16 cellular contexts compared by ENCODE assay signal in genomic region chr21:45347712-45348477, GRCh38. TPM values are rescaled to one million over a fixed set of nuclear protein-coding genes. Genes with fewer than 3 reads are reported as not detected.
DNase-seq lines count a peak whose midpoint lies in the region; FAIRE-seq and TF ChIP-seq lines count a peak whose summit lies in the region.
"Had no signal": no experiment of that assay in that cellular context is flagged by ENCODE, and none has a peak within 500 bp of the region (broad histone marks: within the 10 kb centered on the region; RNA-seq: fewer than 3 reads in every experiment).

No MANE protein-coding gene starts in this region.

- H3K4ac ChIP-seq in H1 (replicated peaks; ENCODE audit: insufficient read length, low read depth, low read length): no peak overlapping the region

- peak overlapping the region; percentile 88; the same call in 1 of the 2 replicates for H2BK15ac ChIP-seq in H1 (ENCODE audit: low read length)

- CTCF ChIA-PET in HEK293 (lab: Yijun Ruan, JAX) (interaction anchor here (0.6 to 1.1 kb wide), 2 partner anchors 212 to 902 kb away, joined by 3 read pairs; no protein-coding TSS in a partner anchor), H1 (lab: Charles Lee; ENCODE audit: partially characterized antibody) (interaction anchor here (0.7 to 4.2 kb wide), 15 partner anchors 10 to 131 kb away, joined by 3 to 39 read pairs (median 4); no protein-coding TSS in a partner anchor)

- no peak for TF ChIP-seq POLR2A in H1 (IDR thresholded peaks at IDR 0.05; ENCODE audit: control extremely low read depth in 1 of 2, low read depth in 2 of 2, low read length in 2 of 2)

- H3K27ac ChIP-seq in HEK293 (ENCODE audit: extremely low read depth, low read depth, low read length): no peak overlapping the region
- no peak overlapping the region for H3K27ac ChIP-seq in H1 (ENCODE audit: low read depth, low read length)
- peak overlapping the region; percentile 27 for H3K27ac ChIP-seq in muscle layer of colon (ENCODE audit: low read depth, low read length)
- H3K27ac ChIP-seq in subcutaneous abdominal adipose tissue (ENCODE audit: low read depth, low read length): peak overlapping the region; percentile 23

- H3K27me3 ChIP-seq in H1 (replicated peaks in 1 of 4; ENCODE audit: control insufficient read depth in 3 of 4, extremely low read depth in 1 of 4, insufficient read depth in 3 of 4, low read length in 3 of 4): no peaks in the 10 kb centered on the region; a peak in 1 of 7 replicates
- no peaks in the 10 kb centered on the region for H3K27me3 ChIP-seq in muscle layer of colon (ENCODE audit: control insufficient read depth in 1 of 2, insufficient read depth in 2 of 2, low read length in 2 of 2)
- peaks cover 0 to 6% (median 0%) of the 10 kb centered on the region in 5 donors for H3K27me3 ChIP-seq in subcutaneous abdominal adipose tissue (ENCODE audit: control insufficient read depth in 5 of 5, insufficient read depth in 4 of 5, low read length in 5 of 5)

- no peak overlapping the region for H2BK12ac ChIP-seq in H1 (ENCODE audit: low read depth, low read length)

- peaks cover 0 to 5% of the 10 kb centered on the region in 2 experiments for H4K20me1 ChIP-seq in H1 (replicated peaks in 1 of 2; ENCODE audit: control insufficient read depth in 1 of 2, insufficient read depth in 2 of 2, low read length in 2 of 2)

- FAIRE-seq in H1 (lab: Jason Lieb, UNC): no peak

- H4K5ac ChIP-seq in H1 (ENCODE audit: insufficient read length, low read depth, low read length): no peak overlapping the region

- no peak overlapping the region for H3K4me2 ChIP-seq in H1 (ENCODE audit: insufficient read depth in 1 of 2, low read depth in 2 of 2, low read length in 2 of 2)

- H3K9me3 ChIP-seq in HEK293 (ENCODE audit: control insufficient read depth, insufficient read depth, low read depth, low read length) (no peaks in the 10 kb centered on the region), H1 (ENCODE audit: insufficient read depth in 2 of 2, low read depth in 1 of 2, low read length in 1 of 2) (no peaks in the 10 kb centered on the region), muscle layer of colon (ENCODE audit: low read length) (no peaks in the 10 kb centered on the region), subcutaneous abdominal adipose tissue (ENCODE audit: control insufficient read depth in 5 of 5, low read length in 5 of 5) (no peaks in the 10 kb centered on the region)
- H3K9me3 ChIP-seq: breast epithelium had no signal

- H3K79me1 ChIP-seq in H1 (ENCODE audit: low read depth, low read length): no peaks in the 10 kb centered on the region

- 81% methylated on average over 24 of the region's 25 CpGs; no CpG with 5 or more reads in 1 of the 2 experiments for WGBS in H1 (ENCODE audit: extremely low coverage in 1 of 2, insufficient coverage in 1 of 2, insufficient read length in 1 of 2, insufficient replicate concordance in 2 of 2, low coverage in 1 of 2, low lambda C conversion rate in 2 of 2, missing lambda C conversion rate in 1 of 2), 2 experiments

- H2BK5ac ChIP-seq in H1 (ENCODE audit: low read depth, low read length): no peak overlapping the region

- no peak overlapping the region for H3K14ac ChIP-seq in H1 (ENCODE audit: insufficient read length)

- no peak for TF ChIP-seq EP300 in H1 (IDR thresholded peaks at IDR 0.05; ENCODE audit: borderline replicate concordance in 1 of 2, low read depth in 2 of 2, low read length in 2 of 2)

- H4K8ac ChIP-seq in H1 (ENCODE audit: extremely low read depth, insufficient read depth, low read length): no peak overlapping the region

- no peak overlapping the region for H3K56ac ChIP-seq in H1 (replicated peaks; ENCODE audit: insufficient read length, low read depth, low read length)

- H3K9ac ChIP-seq in H1 (replicated peaks in 1 of 4; ENCODE audit: extremely low read depth in 1 of 4, low read depth in 3 of 4, low read length in 3 of 4) (no peak overlapping the region), muscle layer of colon (ENCODE audit: low read length) (no peak overlapping the region), subcutaneous abdominal adipose tissue (ENCODE audit: low read length in 5 of 5) (no peak overlapping the region)

- H3K36me3 ChIP-seq in HEK293 (ENCODE audit: control insufficient read depth in 2 of 2, insufficient read depth in 1 of 2, low read length in 2 of 2): no peaks in the 10 kb centered on the region
- no peaks in the 10 kb centered on the region for H3K36me3 ChIP-seq in H1 (ENCODE audit: control insufficient read depth in 2 of 4, insufficient read depth in 4 of 4, low read length in 3 of 4)
- H3K36me3 ChIP-seq in muscle layer of colon (ENCODE audit: insufficient read depth, low read length): no peaks in the 10 kb centered on the region
- H3K36me3 ChIP-seq in subcutaneous abdominal adipose tissue (ENCODE audit: control insufficient read depth in 5 of 5, insufficient read depth in 5 of 5, low read length in 5 of 5): no peaks in the 10 kb centered on the region
- H3K36me3 ChIP-seq: breast epithelium had no signal

- H2AFZ ChIP-seq in H1 (ENCODE audit: low read length): no peak overlapping the region

- TF ChIP-seq CTCF in HEK293 (tag by site-specific recombination; IDR thresholded peaks at IDR 0.05) (no peak), H1 (IDR thresholded peaks at IDR 0.05; ENCODE audit: control extremely low read depth in 1 of 3, insufficient read depth in 1 of 3, low read depth in 1 of 3, low read length in 3 of 3) (no peak)

- POLR2A ChIA-PET in HEK293 (lab: Yijun Ruan, JAX) (interaction anchor here (0.9 kb wide), 1 partner anchor 11 kb away, joined by 3 read pairs; no protein-coding TSS in a partner anchor), H1 (lab: Charles Lee; ENCODE audit: partially characterized antibody) (interaction anchor here (1.0 to 1.3 kb wide), 2 partner anchors 17 to 62 kb away, joined by 3 read pairs; no protein-coding TSS in a partner anchor)

- H3K4me3 ChIP-seq in HEK293 (ENCODE audit: low read depth, low read length): no peak overlapping the region
- no peak overlapping the region for H3K4me3 ChIP-seq in H1 (ENCODE audit: extremely low read depth in 1 of 4, insufficient read depth in 2 of 4, low read depth in 3 of 4, low read length in 4 of 4)
- H3K4me3 ChIP-seq in muscle layer of colon (ENCODE audit: low read depth in 1 of 2, low read length in 2 of 2): no peak overlapping the region
- no peak overlapping the region for H3K4me3 ChIP-seq in subcutaneous abdominal adipose tissue (ENCODE audit: low read depth in 1 of 5, low read length in 5 of 5)
- H3K4me3 ChIP-seq: breast epithelium had no signal

- H3K18ac ChIP-seq in H1 (ENCODE audit: extremely low read depth, low read length): peak overlapping the region; percentile 32; the same call in 1 of the 2 replicates

- H3K79me2 ChIP-seq in H1 (ENCODE audit: control insufficient read depth in 1 of 2, insufficient read depth in 2 of 2, low read length in 2 of 2): no peaks in the 10 kb centered on the region

- no peak for TF ChIP-seq RAD21 in H1 (IDR thresholded peaks at IDR 0.05 in 1 of 2, conservative IDR thresholded peaks at IDR 0.05 in 1 of 2; ENCODE audit: low read depth in 2 of 2, low read length in 2 of 2)

- H4K91ac ChIP-seq in H1 (replicated peaks; ENCODE audit: insufficient read length, low read length): no peak overlapping the region

- H3K4me1 ChIP-seq in HEK293 (ENCODE audit: control insufficient read depth, insufficient read depth, low read length) (no peaks in the 10 kb centered on the region; the same call in 1 of the 2 replicates), H1 (replicated peaks in 1 of 4; ENCODE audit: control insufficient read depth in 3 of 4, insufficient read depth in 4 of 4, low read length in 3 of 4) (peaks cover 0 to 3% (median 0%) of the 10 kb centered on the region in 4 experiments; a peak in 1 of 7 replicates), muscle layer of colon (ENCODE audit: insufficient read depth, low read length) (peaks cover 21% of the 10 kb centered on the region), subcutaneous abdominal adipose tissue (ENCODE audit: control insufficient read depth in 5 of 5, insufficient read depth in 5 of 5, low read length in 5 of 5) (peaks cover 16 to 53% (median 50%) of the 10 kb centered on the region in 5 donors)
- H3K4me1 ChIP-seq: breast epithelium had no signal

- H2BK20ac ChIP-seq in H1 (ENCODE audit: low read length): no peak overlapping the region

- 0 out of 2 replicates have a peak overlapping the region, but pooled peaks have one; percentile 75 for H2AK5ac ChIP-seq in H1 (ENCODE audit: low read depth, low read length)

- H3K23me2 ChIP-seq in H1 (ENCODE audit: low read depth, low read length): no peaks in the 10 kb centered on the region

- DNase-seq in H1 (ENCODE audit: low read depth in 1 of 2, low spot score in 2 of 2) (no peak), dedifferentiated amniotic fluid mesenchymal stem cell (ENCODE audit: extremely low spot score) (no peak), NCI-H146 treated with DMSO at 0.1 percent for 48 hours (lab: John Stamatoyannopoulos, UW; ENCODE audit: unreplicated experiment) (no peak), NCI-H128 (lab: John Stamatoyannopoulos, UW; ENCODE audit: unreplicated experiment) (no peak), SKM-1 (lab: John Stamatoyannopoulos, UW; ENCODE audit: unreplicated experiment) (no peak)
- DNase-seq: activated CD4-positive, alpha-beta T cell treated with anti-CD3 and anti-CD28 coated beads, Interleukin-2, amount 10 ng/mL, durations not matched to agents 24 days and 14 days; activated naive CD4-positive, alpha-beta T cell treated with anti-CD3 and anti-CD28 coated beads, Interleukin-2, amount 10 ng/mL, durations not matched to agents 7 days and 5 days; foreskin melanocyte; GF-D8; NCI-H1436 treated with DMSO at 0.1 percent for 48 hours; NCI-H446; stimulated activated naive CD4-positive, alpha-beta T cell treated with Interleukin-2 at 50 U/mL for 16 hours had no signal

- no peak overlapping the region for H2BK120ac ChIP-seq in H1 (replicated peaks; ENCODE audit: low read depth, low read length)

- no peak overlapping the region for H3K23ac ChIP-seq in H1 (ENCODE audit: insufficient read length)

TF ChIP-seq in HEK293, 187 proteins besides CTCF, POLR2A, EP300 and RAD21 (continues in another document):
- TF ChIP-seq ZNF433 (tag by site-specific recombination; IDR thresholded peaks at IDR 0.05; ENCODE audit: low read depth) (no peak), ZSCAN30 (tag by site-specific recombination; IDR thresholded peaks at IDR 0.05) (no peak)

TF ChIP-seq in H1, 55 proteins besides CTCF, POLR2A, EP300 and RAD21 (continues in another document):
- TF ChIP-seq KDM5A (IDR thresholded peaks at IDR 0.05; ENCODE audit: low read length): no peak
- TF ChIP-seq SP2 (IDR thresholded peaks at IDR 0.05; ENCODE audit: low read length): no peak
- TF ChIP-seq SIRT6 (IDR thresholded peaks at IDR 0.05; ENCODE audit: low read length): no peak

RNA-seq across cellular contexts. Expression of gene COL18A1, which starts 57.1 kb away (rescaled TPM):
- 201 and 205 TPM in 2 replicates for total RNA-seq in H1 (2021; fragmentation: NEBNext Ultra II Directional; extraction: Animal tissue kit (Norgen Biotek cat#: 25700))
- 145 and 239 TPM in 2 replicates for polyA plus RNA-seq in H1 (2011; rRNA removed)
- polyA plus RNA-seq in H1 (2011; cell fraction: cytosol; rRNA removed): 167 TPM
- polyA plus RNA-seq in H1 (2011; cell fraction: nucleus; rRNA removed): 627 TPM
- 80.5 to 132 TPM (median 130 TPM) in 4 replicates for polyA plus RNA-seq in H1 (2012, experiment 1 of 2)
- 88.9 TPM for polyA plus RNA-seq in H1 (2012, experiment 2 of 2)
- polyA plus RNA-seq in H1 (2013, experiment 1 of 2): 269 TPM
- polyA plus RNA-seq in H1 (2013, experiment 2 of 2): 226 TPM
- 30.9 and 31.7 TPM in 2 replicates for polyA minus RNA-seq in H1 (2011; rRNA and poly(A)+ RNA removed)
- polyA minus RNA-seq in H1 (2011; cell fraction: cytosol; rRNA and poly(A)+ RNA removed): 90.3 TPM
- polyA minus RNA-seq in H1 (2011; cell fraction: nucleus; rRNA and poly(A)+ RNA removed): 88.2 TPM

Comparison
In these comparisons a context has a peak if more than half of its experiments do, and no peak if none do; other contexts are left out.
1. H3K27ac ChIP-seq: peak in muscle layer of colon (single experiment) and subcutaneous abdominal adipose tissue (single experiment); none in HEK293 (single experiment) and H1 (single experiment).